In genomic region chr16:30918614-30919013, GRCh38 we compare ENCODE assay signal across 2 cellular contexts.
TF ChIP-seq lines count a peak whose summit lies in the region.

No MANE protein-coding gene starts in this region.

TF ChIP-seq in HEK293, 187 proteins besides CTCF, POLR2A, EP300 and RAD21:
- TF ChIP-seq SCRT2 (tag by site-specific recombination; IDR thresholded peaks at IDR 0.05): no peak
- TF ChIP-seq ZNF366 (tag by site-specific recombination; conservative IDR thresholded peaks at IDR 0.05): peak; percentile 89
- TF ChIP-seq AEBP2 (tag by site-specific recombination; IDR thresholded peaks at IDR 0.05; ENCODE audit: borderline replicate concordance): no peak
- TF ChIP-seq ZNF513 (tag by site-specific recombination; IDR thresholded peaks at IDR 0.05): peak; percentile 87
- TF ChIP-seq ZNF785 (tag by site-specific recombination; IDR thresholded peaks at IDR 0.05): no peak
- TF ChIP-seq ZNF10 (tag by site-specific recombination; IDR thresholded peaks at IDR 0.05): no peak
- TF ChIP-seq, protein P1, sequence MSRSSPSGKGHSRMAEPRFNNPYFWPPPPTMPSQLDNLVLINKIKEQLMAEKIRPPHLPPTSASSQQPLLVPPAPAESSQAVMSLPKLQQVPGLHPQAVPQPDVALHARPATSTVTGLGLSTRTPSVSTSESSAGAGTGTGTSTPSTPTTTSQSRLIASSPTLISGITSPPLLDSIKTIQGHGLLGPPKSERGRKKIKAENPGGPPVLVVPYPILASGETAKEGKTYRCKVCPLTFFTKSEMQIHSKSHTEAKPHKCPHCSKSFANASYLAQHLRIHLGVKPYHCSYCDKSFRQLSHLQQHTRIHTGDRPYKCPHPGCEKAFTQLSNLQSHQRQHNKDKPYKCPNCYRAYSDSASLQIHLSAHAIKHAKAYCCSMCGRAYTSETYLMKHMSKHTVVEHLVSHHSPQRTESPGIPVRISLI (tag by site-specific recombination; IDR thresholded peaks at IDR 0.05): no peak

TF ChIP-seq in K562, 482 proteins besides CTCF, POLR2A, EP300 and RAD21:
- TF ChIP-seq PHF8 (IDR thresholded peaks at IDR 0.05; ENCODE audit: borderline replicate concordance, low read length): no peak
- TF ChIP-seq THRAP3 (IDR thresholded peaks at IDR 0.05; ENCODE audit: borderline replicate concordance): 0 out of 2 replicates have a peak, but pooled peaks have one; percentile 42
- no peak for TF ChIP-seq ZNF175 (CRISPR knock-in tag; IDR thresholded peaks at IDR 0.05; ENCODE audit: low read depth)
- TF ChIP-seq POLR2AphosphoS5 (IDR thresholded peaks at IDR 0.05; ENCODE audit: control insufficient read depth, insufficient read depth, low read depth, low read length): no peak
- TF ChIP-seq THRB (CRISPR knock-in tag; conservative IDR thresholded peaks at IDR 0.05): peak; percentile 40; the same call in 1 of the 2 replicates
- TF ChIP-seq TCF3 (CRISPR knock-in tag; IDR thresholded peaks at IDR 0.05): no peak
- TF ChIP-seq NR2C2 (CRISPR knock-in tag; IDR thresholded peaks at IDR 0.05): no peak
- no peak for TF ChIP-seq NR2C2 (tag; IDR thresholded peaks at IDR 0.05)
- peak; percentile 65 for TF ChIP-seq ZNF512 (tag; IDR thresholded peaks at IDR 0.05)
- TF ChIP-seq ZNF778 (CRISPR knock-in tag; IDR thresholded peaks at IDR 0.05): no peak
- TF ChIP-seq, protein P2, sequence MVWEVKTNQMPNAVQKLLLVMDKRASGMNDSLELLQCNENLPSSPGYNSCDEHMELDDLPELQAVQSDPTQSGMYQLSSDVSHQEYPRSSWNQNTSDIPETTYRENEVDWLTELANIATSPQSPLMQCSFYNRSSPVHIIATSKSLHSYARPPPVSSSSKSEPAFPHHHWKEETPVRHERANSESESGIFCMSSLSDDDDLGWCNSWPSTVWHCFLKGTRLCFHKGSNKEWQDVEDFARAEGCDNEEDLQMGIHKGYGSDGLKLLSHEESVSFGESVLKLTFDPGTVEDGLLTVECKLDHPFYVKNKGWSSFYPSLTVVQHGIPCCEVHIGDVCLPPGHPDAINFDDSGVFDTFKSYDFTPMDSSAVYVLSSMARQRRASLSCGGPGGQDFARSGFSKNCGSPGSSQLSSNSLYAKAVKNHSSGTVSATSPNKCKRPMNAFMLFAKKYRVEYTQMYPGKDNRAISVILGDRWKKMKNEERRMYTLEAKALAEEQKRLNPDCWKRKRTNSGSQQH (CRISPR knock-in tag; IDR thresholded peaks at IDR 0.05): no peak
- no peak for TF ChIP-seq PTRF (tag; IDR thresholded peaks at IDR 0.05)
- TF ChIP-seq NFYB (IDR thresholded peaks at IDR 0.05; ENCODE audit: extremely low read depth, insufficient read length): no peak
- no peak for TF ChIP-seq PCBP2 (IDR thresholded peaks at IDR 0.05; ENCODE audit: low read depth, low read length, poor library complexity, severe bottlenecking)
- no peak for TF ChIP-seq HINFP (tag; conservative IDR thresholded peaks at IDR 0.05; ENCODE audit: low read depth)
- TF ChIP-seq, protein P3, sequence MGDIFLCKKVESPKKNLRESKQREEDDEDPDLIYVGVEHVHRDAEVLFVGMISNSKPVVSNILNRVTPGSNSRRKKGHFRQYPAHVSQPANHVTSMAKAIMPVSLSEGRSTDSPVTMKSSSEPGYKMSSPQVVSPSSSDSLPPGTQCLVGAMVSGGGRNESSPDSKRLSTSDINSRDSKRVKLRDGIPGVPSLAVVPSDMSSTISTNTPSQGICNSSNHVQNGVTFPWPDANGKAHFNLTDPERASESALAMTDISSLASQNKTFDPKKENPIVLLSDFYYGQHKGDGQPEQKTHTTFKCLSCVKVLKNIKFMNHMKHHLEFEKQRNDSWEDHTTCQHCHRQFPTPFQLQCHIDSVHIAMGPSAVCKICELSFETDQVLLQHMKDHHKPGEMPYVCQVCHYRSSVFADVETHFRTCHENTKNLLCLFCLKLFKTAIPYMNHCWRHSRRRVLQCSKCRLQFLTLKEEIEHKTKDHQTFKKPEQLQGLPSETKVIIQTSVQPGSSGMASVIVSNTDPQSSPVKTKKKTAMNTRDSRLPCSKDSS (IDR thresholded peaks at IDR 0.05; ENCODE audit: low read depth, partially characterized antibody): no peak
